Comparison of ENCODE assay signal across 19 cellular contexts in the genomic region with DNA sequence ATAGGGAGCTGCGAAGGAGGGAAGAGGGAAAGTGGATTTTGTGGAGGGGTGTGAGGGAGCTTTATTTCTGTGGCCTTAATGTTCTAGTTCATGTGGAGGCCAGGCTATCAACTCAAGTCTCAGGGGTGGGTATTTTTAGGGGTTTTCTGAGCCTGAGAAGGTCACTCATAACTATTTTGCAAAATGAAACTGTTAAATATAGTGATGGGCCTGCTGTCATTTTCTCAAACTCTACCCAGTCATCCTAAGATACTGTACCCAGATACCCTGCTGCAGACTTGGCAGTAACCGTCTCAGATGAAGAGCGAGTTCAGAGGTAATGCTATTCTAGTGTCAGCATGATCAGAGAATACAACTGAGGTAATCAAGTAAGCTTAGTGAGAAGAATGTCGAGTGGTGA.
DNase-seq lines count a peak whose midpoint lies in the region; ATAC-seq and TF ChIP-seq lines count a peak whose summit lies in the region.
"Had no signal": no experiment of that assay in that cellular context is flagged by ENCODE, and none has a peak within 500 bp of the region (broad histone marks: within the 10 kb centered on the region; RNA-seq: fewer than 3 reads in every experiment).

No MANE protein-coding gene starts in this region.

- H3K4me3 Mint-ChIP-seq in activated B cell treated with CpG ODN at 0.5 μM for 24 hours = no peak overlapping the region
- H3K4me3 Mint-ChIP-seq: activated naive CD8-positive, alpha-beta T cell treated with anti-CD3 and anti-CD28 coated beads, Interleukin-2, amount 10 ng/mL, durations not matched to agents 7 days and 5 days; mesothelial cell of epicardium had no signal

- H3K27me3 ChIP-seq in uterus = no peaks in the 10 kb centered on the region
- H3K27me3 ChIP-seq: heart right ventricle had no signal

- no peak for TF ChIP-seq POLR2A in uterus (IDR thresholded peaks at IDR 0.05)

- no peaks in the 10 kb centered on the region for H3K4me1 ChIP-seq in uterus

- H3K9me3 Mint-ChIP-seq in activated B cell treated with CpG ODN at 0.5 μM for 24 hours = no peaks in the 10 kb centered on the region

- ATAC-seq in GM18861 (IDR thresholded peaks at IDR 0.05; ENCODE audit: unreplicated experiment) = peak; percentile 72
- peak; percentile 63 for ATAC-seq in GM21447 (IDR thresholded peaks at IDR 0.05; ENCODE audit: unreplicated experiment)
- ATAC-seq in HG02973 (IDR thresholded peaks at IDR 0.05; ENCODE audit: unreplicated experiment) = peak; percentile 58
- ATAC-seq in activated B cell treated with CpG ODN at 0.5 μM for 24 hours (ENCODE audit: low read depth) = peak; percentile 61
- ATAC-seq: heart right ventricle; stimulated activated naive CD8-positive, alpha-beta T cell treated with anti-CD3 and anti-CD28 coated beads, Interleukin-15, Interleukin-2, amounts not matched to agents 100 U/mL and 50 U/mL, for 24 hours had no signal

- H3K27ac Mint-ChIP-seq in activated B cell treated with CpG ODN at 0.5 μM for 24 hours = no peak overlapping the region
- H3K27ac Mint-ChIP-seq: activated naive CD8-positive, alpha-beta T cell treated with anti-CD3 and anti-CD28 coated beads, Interleukin-2, amount 10 ng/mL, durations not matched to agents 7 days and 5 days; mesothelial cell of epicardium had no signal

- H3K27me3 Mint-ChIP-seq in activated B cell treated with CpG ODN at 0.5 μM for 24 hours = no peaks in the 10 kb centered on the region
- H3K27me3 Mint-ChIP-seq: activated naive CD8-positive, alpha-beta T cell treated with anti-CD3 and anti-CD28 coated beads, Interleukin-2, amount 10 ng/mL, durations not matched to agents 7 days and 5 days had no signal

- POLR2A ChIA-PET in activated B cell treated with CpG ODN at 0.5 μM for 24 hours (lab: Charles Lee) = interaction anchor here (0.6 kb wide), 1 partner anchor 363 kb away, joined by 4 read pairs; no protein-coding TSS in a partner anchor

- intact Hi-C loops in activated B cell treated with CpG ODN at 0.5 μM for 24 hours (cut with micrococcal nuclease) = no loop called here
- intact Hi-C loops in uterus (cut with DNase I; ENCODE audit: low total_unique reads) = no loop called here

- no peak overlapping the region for H3K4me3 ChIP-seq in uterus
- H3K4me3 ChIP-seq: heart right ventricle had no signal

- CTCF ChIA-PET in activated B cell treated with CpG ODN at 0.5 μM for 24 hours (lab: Charles Lee) = no interaction called here

- peaks cover 5% of the 10 kb centered on the region for H3K4me1 Mint-ChIP-seq in activated B cell treated with CpG ODN at 0.5 μM for 24 hours
- H3K4me1 Mint-ChIP-seq: activated naive CD8-positive, alpha-beta T cell treated with anti-CD3 and anti-CD28 coated beads, Interleukin-2, amount 10 ng/mL, durations not matched to agents 7 days and 5 days had no signal

- TF ChIP-seq CTCF in activated B cell treated with CpG ODN at 0.5 μM for 24 hours (IDR thresholded peaks at IDR 0.05) (no peak), uterus (IDR thresholded peaks at IDR 0.05) (no peak)

- no peak overlapping the region for H3K27ac ChIP-seq in uterus
- H3K27ac ChIP-seq: KMS-11 had no signal

- no peak for DNase-seq in activated B cell treated with CpG ODN at 0.5 μM for 24 hours
- DNase-seq in COLO668 (lab: John Stamatoyannopoulos, UW; ENCODE audit: unreplicated experiment) = no peak
- no peak for DNase-seq in SHP77 (lab: John Stamatoyannopoulos, UW)
- no peak for DNase-seq in nucleus accumbens (lab: John Stamatoyannopoulos, UW)
- DNase-seq in uterus = no peak
- DNase-seq: activated CD4-positive, alpha-beta T cell treated with anti-CD3 and anti-CD28 coated beads, Interleukin-2, amount 50 U/mL, for 1 hour; activated naive CD8-positive, alpha-beta T cell treated with anti-CD3 and anti-CD28 coated beads, Interleukin-2, amount 10 ng/mL, durations not matched to agents 7 days and 5 days; activated T-cell treated with anti-CD3 and anti-CD28 coated beads, Interleukin-2, amount 50 U/mL, for 48 hours; AML-193; heart right ventricle; NCI-H1105 treated with DMSO at 0.1 percent for 48 hours; SHP77 treated with DMSO at 0.1 percent for 48 hours; stimulated activated naive CD8-positive, alpha-beta T cell treated with anti-CD3 and anti-CD28 coated beads, Interleukin-15, Interleukin-2, amounts not matched to agents 100 U/mL and 50 U/mL, for 24 hours; T1000 had no signal

- no peaks in the 10 kb centered on the region for H3K36me3 ChIP-seq in uterus
- H3K36me3 ChIP-seq: heart right ventricle had no signal

- H3K36me3 Mint-ChIP-seq in activated B cell treated with CpG ODN at 0.5 μM for 24 hours (ENCODE audit: low read depth) = no peaks in the 10 kb centered on the region
- H3K36me3 Mint-ChIP-seq: mesothelial cell of epicardium had no signal

- H3K9me3 ChIP-seq in uterus = no peaks in the 10 kb centered on the region
